Comparison of ENCODE assay signal across 8 cellular contexts in genomic region chr1:149885364-149886111, GRCh38. TPM values are rescaled to one million over a fixed set of nuclear protein-coding genes. Genes with fewer than 3 reads are reported as not detected.
DNase-seq lines count a peak whose midpoint lies in the region; ATAC-seq and TF ChIP-seq lines count a peak whose summit lies in the region.

No MANE protein-coding gene starts in this region.

- H3K9me3 Mint-ChIP-seq in effector memory CD8-positive, alpha-beta T cell = no peaks in the 10 kb centered on the region

- H3K27ac ChIP-seq in HL-60 (replicated peaks) = peak overlapping the region; percentile 98

- TF ChIP-seq CTCF in BJ (IDR thresholded peaks at IDR 0.05; ENCODE audit: insufficient read depth, low read depth, low read length) (peak; percentile 17), HL-60 (IDR thresholded peaks at IDR 0.05; ENCODE audit: insufficient read depth, low read length) (no peak)

- H3K36me3 Mint-ChIP-seq in effector memory CD8-positive, alpha-beta T cell (ENCODE audit: insufficient read depth) = peaks cover 5% of the 10 kb centered on the region

- H3K4me3 ChIP-seq in BJ (ENCODE audit: low read depth, low read length) = peak overlapping the region; percentile 67
- peak overlapping the region; percentile 36 for H3K4me3 ChIP-seq in HL-60 (replicated peaks; ENCODE audit: insufficient read depth, low read length)

- H3K27ac Mint-ChIP-seq in effector memory CD8-positive, alpha-beta T cell = no peak overlapping the region

- no peaks in the 10 kb centered on the region for H3K36me3 ChIP-seq in BJ (ENCODE audit: control insufficient read depth, insufficient read depth, low read length)

- H3K27me3 ChIP-seq in BJ (ENCODE audit: control insufficient read depth, insufficient read depth, low read length) (no peaks in the 10 kb centered on the region), HL-60 (ENCODE audit: insufficient read depth, poor library complexity, severe bottlenecking) (no peaks in the 10 kb centered on the region)

- peaks cover 0 to 6% of the 10 kb centered on the region in 2 donors for H3K4me1 Mint-ChIP-seq in effector memory CD8-positive, alpha-beta T cell (ENCODE audit: low read depth in 2 of 2)

- peak; percentile 2 for ATAC-seq in effector memory CD8-positive, alpha-beta T cell (replicated peaks)
- no peak for ATAC-seq in HG03439 (IDR thresholded peaks at IDR 0.05; ENCODE audit: unreplicated experiment)

- no peaks in the 10 kb centered on the region for H3K27me3 Mint-ChIP-seq in effector memory CD8-positive, alpha-beta T cell

- POLR2A ChIA-PET in BJ (lab: Charles Lee) = interaction anchor here (1.3 to 2.8 kb wide), 3 partner anchors 14 to 301 kb away, joined by 12 to 16 read pairs (median 15); partner anchors contain the start of gene BOLA1

- H3K4me3 Mint-ChIP-seq in effector memory CD8-positive, alpha-beta T cell = no peak overlapping the region

- DNase-seq in BJ (ENCODE audit: low read depth) (peak; percentile 46), HL-60 (ENCODE audit: low read depth in 1 of 2, low spot score in 1 of 2) (peak; percentile 52 to 91), NCI-H82 treated with DMSO at 0.1 percent for 48 hours (lab: John Stamatoyannopoulos, UW; ENCODE audit: unreplicated experiment) (peak; percentile 87), medulla oblongata (ENCODE audit: extremely low spot score) (peak; percentile 89)
- peak; percentile 86 for DNase-seq in activated CD8-positive, alpha-beta memory T cell treated with anti-CD3 and anti-CD28 coated beads for 24 hours
- DNase-seq in effector memory CD8-positive, alpha-beta T cell = peak; percentile 48 to 60 (median 53)
- peak in 2 of 3 experiments; percentile 31 to 42 for DNase-seq in stimulated activated CD4-positive, alpha-beta T cell treated with anti-CD3 and anti-CD28 coated beads, TNF-alpha, amount 100 ng/mL, for 4 hours (ENCODE audit: low read depth in 3 of 3)

- CTCF ChIA-PET in BJ (lab: Yijun Ruan, JAX) = no interaction called here

RNA-seq across cellular contexts. Expression of gene BOLA1, which starts 13.8 kb away (rescaled TPM):
- 15.1 and 21.0 TPM in 2 replicates for polyA plus RNA-seq in BJ (2011; rRNA removed)
- 1.5 and 1.6 TPM in 2 replicates for polyA minus RNA-seq in BJ (2011; rRNA and poly(A)+ RNA removed)

RNA-seq across cellular contexts. Expression of gene SV2A, which starts 32.1 kb away (rescaled TPM):
- polyA plus RNA-seq in BJ (2011; rRNA removed) = 21.2 and 25.4 TPM in 2 replicates
- polyA minus RNA-seq in BJ (2011; rRNA and poly(A)+ RNA removed) = 26.5 and 40.9 TPM in 2 replicates

RNA-seq across cellular contexts. Expression of gene SF3B4, which starts 42.1 kb away (rescaled TPM):
- 37.8 and 37.9 TPM in 2 replicates for polyA plus RNA-seq in BJ (2011; rRNA removed)
- 30.3 and 39.3 TPM in 2 replicates for polyA minus RNA-seq in BJ (2011; rRNA and poly(A)+ RNA removed)

RNA-seq across cellular contexts. Expression of gene MTMR11, which starts 51.1 kb away (rescaled TPM):
- 14.3 and 14.5 TPM in 2 replicates for polyA plus RNA-seq in BJ (2011; rRNA removed)
- polyA minus RNA-seq in BJ (2011; rRNA and poly(A)+ RNA removed) = 12.2 and 17.1 TPM in 2 replicates

Comparison
In these comparisons a context has a peak if more than half of its experiments do, and no peak if none do; other contexts are left out.
1. DNase-seq: peak in every context shown above with its lines; median percentile 89 in medulla oblongata; 87 in NCI-H82 treated with DMSO at 0.1 percent for 48 hours; 86 in activated CD8-positive, alpha-beta memory T cell treated with anti-CD3 and anti-CD28 coated beads for 24 hours; 72 in HL-60; 53 in effector memory CD8-positive, alpha-beta T cell; 46 in BJ; 36 in stimulated activated CD4-positive, alpha-beta T cell treated with anti-CD3 and anti-CD28 coated beads, TNF-alpha, amount 100 ng/mL, for 4 hours.